ENCODE assay signal across 8 cellular contexts in genomic region chr14:77043177-77043983, GRCh38. TPM values are rescaled to one million over a fixed set of nuclear protein-coding genes. Genes with fewer than 3 reads are reported as not detected.
DNase-seq lines count a peak whose midpoint lies in the region; ATAC-seq and TF ChIP-seq lines count a peak whose summit lies in the region.

No MANE protein-coding gene starts in this region.

- H3K27me3 Mint-ChIP-seq in activated CD4-positive, alpha-beta T cell treated with anti-CD3 and anti-CD28 coated beads, Interleukin-2, amount 10 ng/mL, durations not matched to agents 7 days and 5 days, result no peaks in the 10 kb centered on the region
- H3K27me3 Mint-ChIP-seq in natural killer cell treated with Interleukin-12 subunit alpha and Interleukin-12 subunit beta and Interleukin-15 and Interleukin-18, amount 100 ng/mL, for 72 hours, result no peaks in the 10 kb centered on the region

- peak; percentile 99 for DNase-seq in AG10803 (ENCODE audit: low read depth)
- DNase-seq in activated CD4-positive, alpha-beta T cell treated with anti-CD3 and anti-CD28 coated beads, Interleukin-2, amount 10 ng/mL, durations not matched to agents 7 days and 5 days, result no peak
- no peak for DNase-seq in epithelial cell of prostate (ENCODE audit: low read depth, low spot score)
- peak; percentile 89 for DNase-seq in natural killer cell treated with Interleukin-12 subunit alpha and Interleukin-12 subunit beta and Interleukin-15 and Interleukin-18, amount 100 ng/mL, for 72 hours (ENCODE audit: low spot score)
- DNase-seq in aorta, result peak in 1 of 2 donors; percentile 60
- no peak for DNase-seq in NCI-H510A (lab: John Stamatoyannopoulos, UW)
- no peak for DNase-seq in GOT3 (lab: John Stamatoyannopoulos, UW)

- H3K4me1 ChIP-seq in HUES48 (ENCODE audit: control insufficient read depth, insufficient read depth, low read length) (peaks cover 66% of the 10 kb centered on the region), aorta (ENCODE audit: control insufficient read depth in 1 of 2, insufficient read depth in 2 of 2, low read length in 2 of 2) (peaks cover 10 to 11% of the 10 kb centered on the region in 2 donors)

- H3K27ac Mint-ChIP-seq in activated CD4-positive, alpha-beta T cell treated with anti-CD3 and anti-CD28 coated beads, Interleukin-2, amount 10 ng/mL, durations not matched to agents 7 days and 5 days, result peak overlapping the region; percentile 78
- H3K27ac Mint-ChIP-seq in natural killer cell treated with Interleukin-12 subunit alpha and Interleukin-12 subunit beta and Interleukin-15 and Interleukin-18, amount 100 ng/mL, for 72 hours, result peak overlapping the region; percentile 95 to 98

- CTCF ChIA-PET in activated CD4-positive, alpha-beta T cell treated with anti-CD3 and anti-CD28 coated beads, Interleukin-2, amount 10 ng/mL, durations not matched to agents 7 days and 5 days (lab: Charles Lee), result interaction anchor here (0.7 to 6.9 kb wide), 8 partner anchors 10 to 130 kb away, joined by 3 to 40 read pairs (median 7); no protein-coding TSS in a partner anchor

- no peaks in the 10 kb centered on the region for H3K36me3 Mint-ChIP-seq in activated CD4-positive, alpha-beta T cell treated with anti-CD3 and anti-CD28 coated beads, Interleukin-2, amount 10 ng/mL, durations not matched to agents 7 days and 5 days (ENCODE audit: low read depth)
- no peaks in the 10 kb centered on the region for H3K36me3 Mint-ChIP-seq in natural killer cell treated with Interleukin-12 subunit alpha and Interleukin-12 subunit beta and Interleukin-15 and Interleukin-18, amount 100 ng/mL, for 72 hours

- peaks cover 83% of the 10 kb centered on the region for H3K4me1 Mint-ChIP-seq in activated CD4-positive, alpha-beta T cell treated with anti-CD3 and anti-CD28 coated beads, Interleukin-2, amount 10 ng/mL, durations not matched to agents 7 days and 5 days
- peaks cover 59 to 60% of the 10 kb centered on the region in 2 donors for H3K4me1 Mint-ChIP-seq in natural killer cell treated with Interleukin-12 subunit alpha and Interleukin-12 subunit beta and Interleukin-15 and Interleukin-18, amount 100 ng/mL, for 72 hours (ENCODE audit: low read depth in 2 of 2)

- no peak overlapping the region for H3K9ac ChIP-seq in HUES48 (ENCODE audit: low read depth, low read length)

- no peaks in the 10 kb centered on the region; the same call in 1 of the 2 replicates for H3K27me3 ChIP-seq in HUES48 (ENCODE audit: control insufficient read depth, insufficient read depth, low read length)
- H3K27me3 ChIP-seq in aorta (ENCODE audit: control insufficient read depth in 1 of 2, insufficient read depth in 2 of 2, low read length in 1 of 2), result no peaks in the 10 kb centered on the region

- intact Hi-C loops in aorta (cut with DNase I), result loop anchor here in 1 of 2 donors (5.0 kb wide), 1 partner anchor 36 kb away; no protein-coding TSS in a partner anchor

- H3K4me3 ChIP-seq in AG10803 (ENCODE audit: low read length), result peak overlapping the region; percentile 49
- no peak overlapping the region for H3K4me3 ChIP-seq in HUES48 (ENCODE audit: low read depth, low read length)
- H3K4me3 ChIP-seq in aorta (ENCODE audit: low read length in 2 of 2), result no peak overlapping the region

- WGBS in aorta, 2 donors, result 45 to 48% methylated on average over 10 of the region's 10 CpGs

- H3K27ac ChIP-seq in HUES48 (ENCODE audit: low read depth, low read length) (peak overlapping the region; percentile 8), epithelial cell of prostate (peak overlapping the region; percentile 84), aorta (ENCODE audit: low read depth in 1 of 2, low read length in 2 of 2) (peak overlapping the region in 1 of 2 donors; percentile 58)

- H3K4me3 Mint-ChIP-seq in activated CD4-positive, alpha-beta T cell treated with anti-CD3 and anti-CD28 coated beads, Interleukin-2, amount 10 ng/mL, durations not matched to agents 7 days and 5 days, result peak overlapping the region; percentile 32
- peak overlapping the region; percentile 73 for H3K4me3 Mint-ChIP-seq in natural killer cell treated with Interleukin-12 subunit alpha and Interleukin-12 subunit beta and Interleukin-15 and Interleukin-18, amount 100 ng/mL, for 72 hours

- H3K9me3 Mint-ChIP-seq in activated CD4-positive, alpha-beta T cell treated with anti-CD3 and anti-CD28 coated beads, Interleukin-2, amount 10 ng/mL, durations not matched to agents 7 days and 5 days, result no peaks in the 10 kb centered on the region
- H3K9me3 Mint-ChIP-seq in natural killer cell treated with Interleukin-12 subunit alpha and Interleukin-12 subunit beta and Interleukin-15 and Interleukin-18, amount 100 ng/mL, for 72 hours, result no peaks in the 10 kb centered on the region

- TF ChIP-seq CTCF in AG10803 (conservative IDR thresholded peaks at IDR 0.05; ENCODE audit: low read length), result no peak

- peak; percentile 72 to 77 for ATAC-seq in natural killer cell treated with Interleukin-12 subunit alpha and Interleukin-12 subunit beta and Interleukin-15 and Interleukin-18, amount 100 ng/mL, for 72 hours
- ATAC-seq in aorta (ENCODE audit: low FRiP score), result peak; percentile 24

- H3K9me3 ChIP-seq in HUES48 (ENCODE audit: control insufficient read depth, insufficient read depth, low read length), result no peaks in the 10 kb centered on the region
- no peaks in the 10 kb centered on the region for H3K9me3 ChIP-seq in aorta (ENCODE audit: control insufficient read depth, low read length)

- POLR2A ChIA-PET in activated CD4-positive, alpha-beta T cell treated with anti-CD3 and anti-CD28 coated beads, Interleukin-2, amount 10 ng/mL, durations not matched to agents 7 days and 5 days (lab: Charles Lee), result no interaction called here

- H3K36me3 ChIP-seq in HUES48 (ENCODE audit: control insufficient read depth, insufficient read depth, low read length) (no peaks in the 10 kb centered on the region), aorta (ENCODE audit: control insufficient read depth in 1 of 2, insufficient read depth in 2 of 2, low read length in 1 of 2) (no peaks in the 10 kb centered on the region)

RNA-seq across cellular contexts. Expression of gene IRF2BPL, which starts 14.9 kb away (rescaled TPM):
- total RNA-seq in activated CD4-positive, alpha-beta T cell treated with anti-CD3 and anti-CD28 coated beads, Interleukin-2, amount 10 ng/mL, durations not matched to agents 7 days and 5 days, result 10 to 100 TPM; 26.0 to 29.9 TPM
- total RNA-seq in natural killer cell treated with Interleukin-12 subunit alpha and Interleukin-12 subunit beta and Interleukin-15 and Interleukin-18, amount 100 ng/mL, for 72 hours, result 10 to 100 TPM; 18.0 to 28.9 TPM
- 10 to 100 TPM; 34.7 to 59.6 TPM for total RNA-seq in aorta
- 10 to 100 TPM in 1 of 2 donors, 1 to 10 TPM in 1; 3.4 to 13.0 TPM for polyA plus RNA-seq in aorta

RNA-seq across cellular contexts. Expression of gene CIPC, which starts 54.7 kb away (rescaled TPM):
- 10 to 100 TPM; 14.4 to 15.1 TPM for total RNA-seq in activated CD4-positive, alpha-beta T cell treated with anti-CD3 and anti-CD28 coated beads, Interleukin-2, amount 10 ng/mL, durations not matched to agents 7 days and 5 days
- total RNA-seq in natural killer cell treated with Interleukin-12 subunit alpha and Interleukin-12 subunit beta and Interleukin-15 and Interleukin-18, amount 100 ng/mL, for 72 hours, result 10 to 100 TPM; 11.8 to 19.6 TPM
- 10 to 100 TPM; 23.1 to 24.4 TPM for total RNA-seq in aorta
- 10 to 100 TPM in 1 of 2 donors, 1 to 10 TPM in 1; 8.1 to 11.0 TPM for polyA plus RNA-seq in aorta

Comparison
In these comparisons a context has a peak if more than half of its experiments do, and no peak if none do; other contexts are left out.
1. DNase-seq: peak in AG10803 (single experiment) and natural killer cell treated with Interleukin-12 subunit alpha and Interleukin-12 subunit beta and Interleukin-15 and Interleukin-18, amount 100 ng/mL, for 72 hours (single experiment); none in activated CD4-positive, alpha-beta T cell treated with anti-CD3 and anti-CD28 coated beads, Interleukin-2, amount 10 ng/mL, durations not matched to agents 7 days and 5 days (single experiment), epithelial cell of prostate (single experiment), NCI-H510A (single experiment) and GOT3 (single experiment).